ENCODE assay signal across 8 cellular contexts in the genomic region with DNA sequence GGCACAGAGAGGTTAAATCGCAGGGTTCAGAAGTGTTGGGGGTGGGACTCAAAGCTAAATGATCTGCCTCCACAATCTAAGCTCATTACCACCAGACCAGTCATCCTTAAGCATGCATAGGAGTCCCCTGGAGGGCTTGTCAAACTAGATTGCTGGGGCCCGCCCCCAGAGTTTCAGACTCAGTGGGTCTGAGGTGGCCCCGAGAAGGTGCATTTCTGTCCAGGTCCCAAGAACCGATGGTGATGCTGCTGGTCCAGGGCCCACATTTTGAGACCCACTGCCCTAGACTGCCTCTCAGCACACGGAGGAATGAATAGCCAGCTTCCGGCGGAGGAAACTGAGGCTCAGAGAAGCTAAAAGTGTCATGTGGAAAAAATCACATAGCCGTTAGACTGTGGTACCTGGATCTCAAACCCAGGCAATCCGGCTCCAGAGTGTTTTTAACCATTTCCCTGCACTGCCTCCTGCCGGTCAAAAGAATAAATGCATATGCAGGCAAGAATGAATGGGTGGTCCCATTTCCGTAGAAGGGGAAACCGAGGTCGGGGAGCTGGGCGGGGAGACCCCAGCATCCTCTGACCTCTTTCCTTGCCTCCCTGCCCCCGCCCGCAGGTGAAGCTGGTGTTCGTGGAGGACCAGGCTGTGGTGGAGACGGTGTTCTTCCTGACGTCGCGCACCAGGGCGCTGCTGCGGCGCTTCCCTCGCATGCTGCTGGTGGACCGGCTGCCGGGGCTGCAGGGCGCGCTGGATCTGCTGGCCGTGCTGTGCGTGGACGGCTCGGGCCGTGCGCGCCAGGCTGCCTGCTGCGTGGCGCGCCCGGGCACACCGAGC. TPM values are rescaled to one million over a fixed set of nuclear protein-coding genes. Genes with fewer than 3 reads are reported as not detected.
DNase-seq lines count a peak whose midpoint lies in the region; ATAC-seq and TF ChIP-seq lines count a peak whose summit lies in the region.

No MANE protein-coding gene starts in this region.

- RAD21 ChIA-PET in HCT116 (lab: Charles Lee; ENCODE audit: low non-redundant PET in 1 of 2, low total read pairs in 2 of 2, uncharacterized antibody in 2 of 2, unreplicated experiment in 2 of 2) = no interaction called here

- H3K4me1 ChIP-seq in HCT116 (ENCODE audit: control insufficient read depth in 1 of 2, insufficient read depth in 2 of 2, low read length in 2 of 2) (peaks cover 0 to 7% of the 10 kb centered on the region in 2 experiments; a peak in 1 of 4 replicates), adipocyte (ENCODE audit: control insufficient read depth, insufficient read depth, low read length) (no peaks in the 10 kb centered on the region), lower lobe of right lung (peaks cover 4% of the 10 kb centered on the region)

- H3K4me1 Mint-ChIP-seq in stimulated activated effector memory CD8-positive, alpha-beta T cell treated with anti-CD3 and anti-CD28 coated beads, Interleukin-12 subunit alpha, Interleukin-12 subunit beta, amount 100 ng/mL, for 72 hours = peaks cover 18% of the 10 kb centered on the region

- CTCF ChIA-PET in HCT116 (lab: Charles Lee) = interaction anchor here (1.9 kb wide), 1 partner anchor 9 kb away, joined by 14 read pairs; no protein-coding TSS in a partner anchor

- TF ChIP-seq CTCF in HCT116 (IDR thresholded peaks at IDR 0.05 in 2 of 3, conservative IDR thresholded peaks at IDR 0.05 in 1 of 3; ENCODE audit: borderline replicate concordance in 1 of 3, insufficient read depth in 1 of 3, low read depth in 2 of 3, low read length in 2 of 3) (peak in 2 of 3 experiments; percentile 65 to 73; a peak in 4 of 6 replicates), lower lobe of right lung (IDR thresholded peaks at IDR 0.05) (peak; percentile 30)

- no peaks in the 10 kb centered on the region for H3K79me2 ChIP-seq in HCT116 (ENCODE audit: insufficient read depth, low read length)

- H3K4me3 ChIP-seq in HCT116 (replicated peaks in 1 of 2; ENCODE audit: low read depth in 1 of 2, low read length in 2 of 2) (no peak overlapping the region), adipocyte (ENCODE audit: low read length) (no peak overlapping the region), lower lobe of right lung (no peak overlapping the region)

- no peak for TF ChIP-seq POLR2A in HCT116 (IDR thresholded peaks at IDR 0.05; ENCODE audit: borderline replicate concordance, extremely low read depth, insufficient read depth, insufficient read length)

- H3K9ac ChIP-seq in HCT116 (ENCODE audit: low read length) = no peak overlapping the region
- no peak overlapping the region for H3K9ac ChIP-seq in adipocyte (ENCODE audit: low read length)

- no peak overlapping the region for H3K27ac ChIP-seq in HCT116 (ENCODE audit: low read depth, low read length)
- H3K27ac ChIP-seq in lower lobe of right lung = no peak overlapping the region

- DNase-seq in CD1c-positive myeloid dendritic cell (ENCODE audit: extremely low spot score) (peak; percentile 36), HCT116 (ENCODE audit: low read depth, low spot score) (no peak), adipocyte (ENCODE audit: low read depth) (peak; percentile 21), lower lobe of right lung (no peak)
- DNase-seq in stimulated activated effector memory CD8-positive, alpha-beta T cell treated with anti-CD3 and anti-CD28 coated beads, Interleukin-12 subunit alpha, Interleukin-12 subunit beta, amount 100 ng/mL, for 72 hours (ENCODE audit: low spot score in 2 of 2) = no peak

- H3K36me3 ChIP-seq in HCT116 (ENCODE audit: control insufficient read depth in 1 of 2, insufficient read depth in 2 of 2, low read length in 2 of 2) (no peaks in the 10 kb centered on the region), adipocyte (ENCODE audit: control insufficient read depth, insufficient read depth, low read length, severe bottlenecking) (no peaks in the 10 kb centered on the region), lower lobe of right lung (no peaks in the 10 kb centered on the region)

- BruUV-seq in HCT116 (replicated peaks; lab: Mats Ljungman, UMichigan) = no TSS peak

- H3K4me3 Mint-ChIP-seq in stimulated activated effector memory CD8-positive, alpha-beta T cell treated with anti-CD3 and anti-CD28 coated beads, Interleukin-12 subunit alpha, Interleukin-12 subunit beta, amount 100 ng/mL, for 72 hours = no peak overlapping the region

- no peaks in the 10 kb centered on the region for H4K20me1 ChIP-seq in HCT116 (ENCODE audit: insufficient read depth)

- H3K9me3 ChIP-seq in HCT116 (ENCODE audit: control insufficient read depth in 1 of 2, insufficient read depth in 1 of 2, low read depth in 1 of 2, low read length in 2 of 2) = no peaks in the 10 kb centered on the region
- no peaks in the 10 kb centered on the region for H3K9me3 ChIP-seq in adipocyte (ENCODE audit: control insufficient read depth, low read length)
- no peaks in the 10 kb centered on the region for H3K9me3 ChIP-seq in lower lobe of right lung

- no peaks in the 10 kb centered on the region for H3K9me2 ChIP-seq in HCT116 (ENCODE audit: insufficient read depth)

- intact Hi-C loops in HCT116 (cut with micrococcal nuclease) (no loop called here), lower lobe of right lung (cut with DNase I) (no loop called here)

- no peak for ATAC-seq in HCT116
- ATAC-seq in lower lobe of right lung = no peak
- no peak for ATAC-seq in stimulated activated effector memory CD8-positive, alpha-beta T cell treated with anti-CD3 and anti-CD28 coated beads, Interleukin-12 subunit alpha, Interleukin-12 subunit beta, amount 100 ng/mL, for 72 hours
- ATAC-seq in HG02852 (IDR thresholded peaks at IDR 0.05; ENCODE audit: unreplicated experiment) = no peak
- ATAC-seq in HG02571 (IDR thresholded peaks at IDR 0.05; ENCODE audit: unreplicated experiment) = no peak
- ATAC-seq in esophagus mucosa = no peak

- no peak overlapping the region for H3K4me2 ChIP-seq in HCT116 (ENCODE audit: low read length)

- H3K9me3 Mint-ChIP-seq in stimulated activated effector memory CD8-positive, alpha-beta T cell treated with anti-CD3 and anti-CD28 coated beads, Interleukin-12 subunit alpha, Interleukin-12 subunit beta, amount 100 ng/mL, for 72 hours = no peaks in the 10 kb centered on the region

- H3K27ac Mint-ChIP-seq in stimulated activated effector memory CD8-positive, alpha-beta T cell treated with anti-CD3 and anti-CD28 coated beads, Interleukin-12 subunit alpha, Interleukin-12 subunit beta, amount 100 ng/mL, for 72 hours = no peak overlapping the region

- TF ChIP-seq RAD21 in HCT116 (IDR thresholded peaks at IDR 0.05; ENCODE audit: low read depth) = no peak

- H3K27me3 ChIP-seq in HCT116 (ENCODE audit: insufficient read depth, low read length) (no peaks in the 10 kb centered on the region), adipocyte (replicated peaks; ENCODE audit: control insufficient read depth, insufficient read depth, low read length) (no peaks in the 10 kb centered on the region), lower lobe of right lung (ENCODE audit: low read depth) (no peaks in the 10 kb centered on the region)

- POLR2A ChIA-PET in HCT116 (lab: Charles Lee) = interaction anchor here (0.8 to 1.6 kb wide), 2 partner anchors 10 to 11 kb away, joined by 3 to 4 read pairs; no protein-coding TSS in a partner anchor

- H3K36me3 Mint-ChIP-seq in stimulated activated effector memory CD8-positive, alpha-beta T cell treated with anti-CD3 and anti-CD28 coated beads, Interleukin-12 subunit alpha, Interleukin-12 subunit beta, amount 100 ng/mL, for 72 hours = peaks cover 17% of the 10 kb centered on the region

- H2AFZ ChIP-seq in HCT116 (ENCODE audit: low read depth, low read length, poor library complexity, severe bottlenecking) = no peak overlapping the region

TF ChIP-seq in HCT116, 20 proteins besides CTCF, POLR2A, EP300 and RAD21 (continues in another document):
- TF ChIP-seq, protein P1, sequence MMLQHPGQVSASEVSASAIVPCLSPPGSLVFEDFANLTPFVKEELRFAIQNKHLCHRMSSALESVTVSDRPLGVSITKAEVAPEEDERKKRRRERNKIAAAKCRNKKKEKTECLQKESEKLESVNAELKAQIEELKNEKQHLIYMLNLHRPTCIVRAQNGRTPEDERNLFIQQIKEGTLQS (IDR thresholded peaks at IDR 0.05) = no peak
- TF ChIP-seq EGR1 (IDR thresholded peaks at IDR 0.05; ENCODE audit: low read depth) = no peak
- no peak for TF ChIP-seq SP1 (IDR thresholded peaks at IDR 0.05; ENCODE audit: low read depth)
- TF ChIP-seq CEBPB (IDR thresholded peaks at IDR 0.05; ENCODE audit: low read depth) = no peak
- TF ChIP-seq YY1 (IDR thresholded peaks at IDR 0.05; ENCODE audit: extremely low read depth, insufficient replicate concordance, low read depth, low read length) = no peak
- TF ChIP-seq TCF7L2 (IDR thresholded peaks at IDR 0.05; ENCODE audit: borderline replicate concordance, extremely low read depth, insufficient read depth, insufficient read length) = no peak
- TF ChIP-seq MAX (IDR thresholded peaks at IDR 0.05) = no peak
- no peak for TF ChIP-seq ZFX (IDR thresholded peaks at IDR 0.05)

RNA-seq across cellular contexts. Expression of gene ZSWIM9, which starts 23.8 kb away (rescaled TPM):
- total RNA-seq in HCT116 (2021; ENCODE audit: unreplicated experiment) (10.2 TPM), lower lobe of right lung (7.7 TPM), esophagus mucosa (2.4 TPM)
- polyA plus RNA-seq in HCT116 (2012) = 7.3 and 8.6 TPM in 2 replicates

RNA-seq across cellular contexts. Expression of gene LIG1, which starts 24.1 kb away (rescaled TPM):
- 122 TPM for total RNA-seq in HCT116 (2021; ENCODE audit: unreplicated experiment)
- polyA plus RNA-seq in HCT116 (2012) = 95.7 and 113 TPM in 2 replicates
- total RNA-seq in lower lobe of right lung = 18.4 TPM
- 25.2 TPM for total RNA-seq in esophagus mucosa

Comparison
In these comparisons a context has a peak if more than half of its experiments do, and no peak if none do; other contexts are left out.
1. DNase-seq: peak in CD1c-positive myeloid dendritic cell (single experiment) and adipocyte (single experiment); none in HCT116 (single experiment), lower lobe of right lung (single experiment) and stimulated activated effector memory CD8-positive, alpha-beta T cell treated with anti-CD3 and anti-CD28 coated beads, Interleukin-12 subunit alpha, Interleukin-12 subunit beta, amount 100 ng/mL, for 72 hours (0 of 2).